Comparison of ENCODE assay signal across 20 cellular contexts in genomic region chr6:46324706-46325105, GRCh38.
A peak's percentile ranks its signal among the peaks of the same experiment; 100 is the strongest.
DNase-seq lines count a peak whose midpoint lies in the region; ATAC-seq lines count a peak whose summit lies in the region.
"Had no signal": no experiment of that assay in that cellular context is flagged by ENCODE, and none has a peak within 500 bp of the region (broad histone marks: within the 10 kb centered on the region; RNA-seq: fewer than 3 reads in every experiment).

No MANE protein-coding gene starts in this region.

- no peaks in the 10 kb centered on the region for H3K9me3 Mint-ChIP-seq in activated T-cell treated with anti-CD3 and anti-CD28 coated beads, Interleukin-2, amount 50 U/mL, for 24 hours
- H3K9me3 Mint-ChIP-seq: activated naive CD8-positive, alpha-beta T cell treated with anti-CD3 and anti-CD28 coated beads for 36 hours; endodermal cell; stimulated activated memory B cell treated with anti-CD40 and anti-IgM and Interleukin-4, amounts not matched to agents 10 μg/mL and 1 μg/mL and 100 μg/mL, for 72 hours had no signal

- no peaks in the 10 kb centered on the region for H3K79me1 ChIP-seq in mesenchymal stem cell (replicated peaks; ENCODE audit: low read length, poor library complexity, severe bottlenecking)

- no peaks in the 10 kb centered on the region for H3K36me3 ChIP-seq in mesenchymal stem cell (ENCODE audit: control insufficient read depth in 1 of 2, insufficient read depth in 2 of 2, low read depth in 1 of 2, low read length in 2 of 2)
- H3K36me3 ChIP-seq: vagina had no signal

- 97% methylated on average over 2 of the region's 2 CpGs for WGBS in mesenchymal stem cell

- no peak overlapping the region for H3K4ac ChIP-seq in mesenchymal stem cell (ENCODE audit: low read depth in 1 of 2, low read length in 2 of 2)

- no peak overlapping the region for H4K91ac ChIP-seq in mesenchymal stem cell (ENCODE audit: low read length)

- no peak overlapping the region for H2BK15ac ChIP-seq in mesenchymal stem cell (ENCODE audit: low read depth, poor library complexity, severe bottlenecking)

- H3K27me3 Mint-ChIP-seq in activated T-cell treated with anti-CD3 and anti-CD28 coated beads, Interleukin-2, amount 50 U/mL, for 24 hours: peaks cover 6% of the 10 kb centered on the region

- H2BK120ac ChIP-seq in mesenchymal stem cell (ENCODE audit: low read depth, low read length): no peak overlapping the region

- H3K9me3 ChIP-seq in mesenchymal stem cell (ENCODE audit: control insufficient read depth, low read length): no peaks in the 10 kb centered on the region
- H3K9me3 ChIP-seq: body of pancreas, Caco-2, vagina had no signal

- H3K36me3 Mint-ChIP-seq in activated T-cell treated with anti-CD3 and anti-CD28 coated beads, Interleukin-2, amount 50 U/mL, for 24 hours (ENCODE audit: low read depth): no peaks in the 10 kb centered on the region
- H3K36me3 Mint-ChIP-seq: activated naive CD8-positive, alpha-beta T cell treated with anti-CD3 and anti-CD28 coated beads for 36 hours; stimulated activated memory B cell treated with anti-CD40 and anti-IgM and Interleukin-4, amounts not matched to agents 10 μg/mL and 1 μg/mL and 100 μg/mL, for 72 hours had no signal

- H3K4me1 ChIP-seq in mesenchymal stem cell (ENCODE audit: control insufficient read depth, insufficient read depth, low read depth, low read length): peaks cover 10% of the 10 kb centered on the region
- H3K4me1 ChIP-seq: body of pancreas, Caco-2 had no signal

- H3K4me3 ChIP-seq in mesenchymal stem cell (ENCODE audit: insufficient read depth in 1 of 2, low read depth in 1 of 2, low read length in 2 of 2): peak overlapping the region in 1 of 2 experiments; percentile 81
- H3K4me3 ChIP-seq: body of pancreas, SK-N-MC, vagina had no signal

- H4K8ac ChIP-seq in mesenchymal stem cell (ENCODE audit: low read length): no peak overlapping the region

- H3K27ac ChIP-seq in cingulate gyrus (ENCODE audit: low read depth, low read length) (peak overlapping the region; percentile 44), mesenchymal stem cell (ENCODE audit: low read length, poor library complexity, severe bottlenecking) (no peak overlapping the region)
- H3K27ac ChIP-seq: body of pancreas, SK-N-MC, vagina had no signal

- no peaks in the 10 kb centered on the region for H3K27me3 ChIP-seq in mesenchymal stem cell (ENCODE audit: control insufficient read depth in 1 of 2, insufficient read depth in 1 of 2, low read length in 2 of 2)
- H3K27me3 ChIP-seq: body of pancreas, vagina had no signal

- no peak overlapping the region for H2BK12ac ChIP-seq in mesenchymal stem cell (ENCODE audit: low read length in 2 of 2)

- peak overlapping the region; percentile 80 for H3K9ac ChIP-seq in mesenchymal stem cell (ENCODE audit: low read length)

- H3K23ac ChIP-seq in mesenchymal stem cell (ENCODE audit: low read length in 2 of 2): no peak overlapping the region

- ATAC-seq in HG03571 (IDR thresholded peaks at IDR 0.05; ENCODE audit: unreplicated experiment) (no peak), esophagus mucosa (no peak)
- ATAC-seq: body of pancreas had no signal

- H3K18ac ChIP-seq in mesenchymal stem cell (ENCODE audit: low read depth in 1 of 2, low read length in 2 of 2): no peak overlapping the region

- H3K4me2 ChIP-seq in mesenchymal stem cell (ENCODE audit: low read length, poor library complexity, severe bottlenecking): no peak overlapping the region

- H3K4me1 Mint-ChIP-seq in activated T-cell treated with anti-CD3 and anti-CD28 coated beads, Interleukin-2, amount 50 U/mL, for 24 hours (ENCODE audit: low read depth): peaks cover 19% of the 10 kb centered on the region

- peak overlapping the region; percentile 5 for H3K4me3 Mint-ChIP-seq in activated T-cell treated with anti-CD3 and anti-CD28 coated beads, Interleukin-2, amount 50 U/mL, for 24 hours
- H3K4me3 Mint-ChIP-seq: activated naive CD8-positive, alpha-beta T cell treated with anti-CD3 and anti-CD28 coated beads for 36 hours; endodermal cell; stimulated activated memory B cell treated with anti-CD40 and anti-IgM and Interleukin-4, amounts not matched to agents 10 μg/mL and 1 μg/mL and 100 μg/mL, for 72 hours had no signal

- DNase-seq in activated T-cell treated with anti-CD3 and anti-CD28 coated beads, Interleukin-2, amount 50 U/mL, for 24 hours: no peak
- no peak for DNase-seq in activated T-cell treated with anti-CD3 and anti-CD28 coated beads, Interleukin-2, amount 50 U/mL, for 1 hour
- no peak for DNase-seq in mesenchymal stem cell
- peak; percentile 68 for DNase-seq in superior temporal gyrus (ENCODE audit: extremely low spot score)
- no peak for DNase-seq in NCI-H748 treated with DMSO at 0.1 percent for 48 hours (lab: John Stamatoyannopoulos, UW)
- DNase-seq: activated CD4-positive, alpha-beta T cell treated with anti-CD3 and anti-CD28 coated beads for 4 hours; activated naive CD8-positive, alpha-beta T cell treated with anti-CD3 and anti-CD28 coated beads for 36 hours; body of pancreas; Caco-2; DND-41; NCI-H1048; NCI-H2029; stimulated activated CD4-positive, alpha-beta T cell treated with anti-CD3 and anti-CD28 coated beads, Interleukin-2, amount 100 ng/mL, for 48 hours had no signal

- no peak overlapping the region for H2BK5ac ChIP-seq in mesenchymal stem cell (ENCODE audit: low read depth, low read length, poor library complexity, severe bottlenecking)

- H2AFZ ChIP-seq in mesenchymal stem cell (ENCODE audit: low read depth, low read length): no peak overlapping the region

- H2AK5ac ChIP-seq in mesenchymal stem cell (ENCODE audit: low read length, severe bottlenecking): peak overlapping the region; percentile 33

- H3K27ac Mint-ChIP-seq in activated T-cell treated with anti-CD3 and anti-CD28 coated beads, Interleukin-2, amount 50 U/mL, for 24 hours: no peak overlapping the region
- H3K27ac Mint-ChIP-seq: activated naive CD8-positive, alpha-beta T cell treated with anti-CD3 and anti-CD28 coated beads for 36 hours; endodermal cell; stimulated activated memory B cell treated with anti-CD40 and anti-IgM and Interleukin-4, amounts not matched to agents 10 μg/mL and 1 μg/mL and 100 μg/mL, for 72 hours had no signal

- H3K14ac ChIP-seq in mesenchymal stem cell (ENCODE audit: low read length in 2 of 2): no peak overlapping the region
